In the genomic region with DNA sequence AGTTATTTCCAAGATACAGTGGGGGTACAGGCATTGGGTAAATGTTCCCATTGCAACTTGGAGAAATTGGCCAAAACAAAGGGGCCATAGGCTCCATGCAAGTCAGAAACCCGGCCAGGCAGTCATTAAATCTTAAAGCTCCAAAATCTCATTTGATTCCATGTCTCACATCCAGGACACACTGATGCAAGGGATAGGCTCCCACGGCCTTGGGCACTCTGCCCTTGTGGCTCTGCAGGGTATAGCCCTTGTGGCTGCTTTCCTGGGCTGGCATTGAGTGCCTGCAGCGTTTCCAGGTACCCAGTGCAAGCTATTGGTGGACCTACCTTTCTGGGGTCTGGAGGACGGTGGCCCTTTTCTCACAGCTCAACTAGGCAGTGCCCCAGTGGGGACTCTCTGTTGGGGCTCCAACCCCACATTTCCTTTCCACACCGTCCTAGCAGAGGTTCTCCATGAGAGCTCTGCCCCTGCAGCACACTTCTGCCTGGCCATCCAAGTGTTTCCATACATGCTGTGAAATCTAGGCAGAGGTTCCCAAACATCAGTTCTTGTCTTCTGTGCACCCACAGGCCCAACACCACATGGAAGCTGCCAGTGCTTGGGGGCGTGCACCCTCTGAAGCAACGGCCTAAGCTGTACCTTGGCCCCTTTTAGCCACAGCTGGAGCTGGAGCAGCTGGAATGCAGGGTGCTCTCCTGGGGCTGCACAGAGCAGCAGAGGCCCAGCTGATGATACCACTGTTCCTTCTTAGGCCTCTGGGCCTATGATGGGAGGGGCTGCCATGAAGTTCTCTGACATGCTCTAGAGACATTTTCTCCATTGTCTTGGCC, we compare ENCODE assay signal across 1 cellular context.
TF ChIP-seq lines count a peak whose summit lies in the region.

No MANE protein-coding gene starts in this region.

TF ChIP-seq in HepG2, 621 proteins besides CTCF, POLR2A, EP300 and RAD21 (continued from another document):
- TF ChIP-seq, protein P1, sequence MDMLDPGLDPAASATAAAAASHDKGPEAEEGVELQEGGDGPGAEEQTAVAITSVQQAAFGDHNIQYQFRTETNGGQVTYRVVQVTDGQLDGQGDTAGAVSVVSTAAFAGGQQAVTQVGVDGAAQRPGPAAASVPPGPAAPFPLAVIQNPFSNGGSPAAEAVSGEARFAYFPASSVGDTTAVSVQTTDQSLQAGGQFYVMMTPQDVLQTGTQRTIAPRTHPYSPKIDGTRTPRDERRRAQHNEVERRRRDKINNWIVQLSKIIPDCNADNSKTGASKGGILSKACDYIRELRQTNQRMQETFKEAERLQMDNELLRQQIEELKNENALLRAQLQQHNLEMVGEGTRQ (IDR thresholded peaks at IDR 0.05; ENCODE audit: low read depth, low read length) = no peak
- TF ChIP-seq, protein P1 (CRISPR knock-in tag; IDR thresholded peaks at IDR 0.05; ENCODE audit: borderline replicate concordance) = no peak
- TF ChIP-seq ZNF672 (CRISPR knock-in tag; IDR thresholded peaks at IDR 0.05) (no peak), HIVEP1 (CRISPR knock-in tag; IDR thresholded peaks at IDR 0.05) (no peak), CBX5 (CRISPR knock-in tag; IDR thresholded peaks at IDR 0.05; ENCODE audit: borderline replicate concordance) (0 out of 2 replicates have a peak, but pooled peaks have one; percentile 43), MLX (CRISPR knock-in tag; IDR thresholded peaks at IDR 0.05) (no peak), ZSCAN30 (CRISPR knock-in tag; IDR thresholded peaks at IDR 0.05) (no peak), CHD4 (IDR thresholded peaks at IDR 0.05; ENCODE audit: borderline replicate concordance, low read length) (no peak), STAT5B (CRISPR knock-in tag; IDR thresholded peaks at IDR 0.05) (0 out of 2 replicates have a peak, but pooled peaks have one; percentile 26)
- TF ChIP-seq, protein P2, sequence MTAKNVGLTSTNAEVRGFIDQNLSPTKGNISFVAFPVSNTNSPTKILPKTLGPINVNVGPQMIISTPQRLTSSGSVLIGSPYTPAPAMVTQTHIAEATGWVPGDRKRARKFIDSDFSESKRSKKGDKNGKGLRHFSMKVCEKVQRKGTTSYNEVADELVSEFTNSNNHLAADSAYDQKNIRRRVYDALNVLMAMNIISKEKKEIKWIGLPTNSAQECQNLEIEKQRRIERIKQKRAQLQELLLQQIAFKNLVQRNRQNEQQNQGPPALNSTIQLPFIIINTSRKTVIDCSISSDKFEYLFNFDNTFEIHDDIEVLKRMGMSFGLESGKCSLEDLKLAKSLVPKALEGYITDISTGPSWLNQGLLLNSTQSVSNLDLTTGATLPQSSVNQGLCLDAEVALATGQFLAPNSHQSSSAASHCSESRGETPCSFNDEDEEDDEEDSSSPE (CRISPR knock-in tag; IDR thresholded peaks at IDR 0.05) = no peak
